In the genomic region with DNA sequence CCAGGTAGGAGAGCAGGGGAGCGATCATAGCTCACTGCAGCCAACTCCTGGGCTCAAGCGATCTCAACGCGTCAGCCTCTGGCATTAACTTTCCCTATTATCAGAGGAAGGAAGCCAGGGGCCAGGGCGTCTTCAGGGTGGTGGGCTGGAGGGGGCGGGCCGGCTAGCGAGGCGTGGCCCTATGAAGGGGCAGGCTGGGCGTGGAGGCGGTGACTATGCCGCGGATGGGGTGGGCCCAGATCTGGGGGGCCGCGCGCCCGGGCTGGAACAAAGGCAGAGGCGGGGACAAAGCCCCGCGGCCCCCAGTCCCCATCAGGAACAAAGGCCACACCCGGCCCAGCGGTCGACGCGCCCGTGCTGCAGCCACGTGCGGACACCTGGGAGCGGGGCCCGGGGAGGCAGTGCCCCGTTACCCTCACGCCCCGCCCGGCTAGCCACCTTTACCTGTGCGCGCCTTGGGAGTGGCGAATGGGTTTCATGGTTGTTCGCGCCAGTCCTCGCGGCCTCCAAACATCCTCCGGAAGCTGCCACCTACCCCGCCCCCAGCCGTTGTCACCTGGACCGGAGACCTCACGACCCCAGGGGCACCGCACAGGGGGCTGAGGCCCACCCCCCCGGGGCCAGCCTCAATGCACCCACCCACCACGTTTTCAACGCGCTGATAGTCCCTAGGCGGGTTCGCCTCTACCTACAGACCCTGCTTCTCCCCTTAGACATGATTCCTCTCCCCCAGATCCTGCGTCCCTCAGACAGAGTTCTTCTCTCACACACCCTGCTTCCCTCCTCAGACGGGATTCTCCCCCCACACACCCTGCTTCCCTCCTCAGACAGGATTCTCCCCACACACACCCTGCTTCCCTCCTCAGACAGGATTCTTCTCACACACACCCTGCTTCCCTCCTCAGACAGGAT, we compare ENCODE assay signal across 8 cellular contexts. TPM values are rescaled to one million over a fixed set of nuclear protein-coding genes. Genes with fewer than 3 reads are reported as not detected.
DNase-seq lines count a peak whose midpoint lies in the region; TF ChIP-seq lines count a peak whose summit lies in the region.

No MANE protein-coding gene starts in this region.

- in situ Hi-C loops in G401 (cut with HindIII; ENCODE audit: low sequenced_read_pairs), result no loop called here

- intact Hi-C loops in activated CD4-positive, alpha-beta T cell treated with anti-CD3 and anti-CD28 coated beads, Interleukin-2, amount 10 ng/mL, durations not matched to agents 24 days and 14 days (cut with micrococcal nuclease), result no loop called here

- no peaks in the 10 kb centered on the region for H3K36me3 Mint-ChIP-seq in activated CD4-positive, alpha-beta T cell treated with anti-CD3 and anti-CD28 coated beads, Interleukin-2, amount 10 ng/mL, durations not matched to agents 24 days and 14 days (ENCODE audit: low read depth)
- no peaks in the 10 kb centered on the region for H3K36me3 Mint-ChIP-seq in glutamatergic neuron (ENCODE audit: unreplicated experiment)

- no peaks in the 10 kb centered on the region for H3K9me3 Mint-ChIP-seq in activated CD4-positive, alpha-beta T cell treated with anti-CD3 and anti-CD28 coated beads, Interleukin-2, amount 10 ng/mL, durations not matched to agents 24 days and 14 days
- H3K9me3 Mint-ChIP-seq in glutamatergic neuron (ENCODE audit: unreplicated experiment), result no peaks in the 10 kb centered on the region

- no peak for TF ChIP-seq CTCF in glutamatergic neuron (IDR thresholded peaks at IDR 0.05; ENCODE audit: partially characterized antibody, unreplicated experiment)

- peak overlapping the region; percentile 41 for H3K27ac Mint-ChIP-seq in activated CD4-positive, alpha-beta T cell treated with anti-CD3 and anti-CD28 coated beads, Interleukin-2, amount 10 ng/mL, durations not matched to agents 24 days and 14 days
- H3K27ac Mint-ChIP-seq in glutamatergic neuron (ENCODE audit: unreplicated experiment), result peak overlapping the region; percentile 62

- peaks cover 20% of the 10 kb centered on the region for H3K27me3 Mint-ChIP-seq in activated CD4-positive, alpha-beta T cell treated with anti-CD3 and anti-CD28 coated beads, Interleukin-2, amount 10 ng/mL, durations not matched to agents 24 days and 14 days
- H3K27me3 Mint-ChIP-seq in glutamatergic neuron (ENCODE audit: unreplicated experiment), result peaks cover 10% of the 10 kb centered on the region

- H3K4me1 Mint-ChIP-seq in activated CD4-positive, alpha-beta T cell treated with anti-CD3 and anti-CD28 coated beads, Interleukin-2, amount 10 ng/mL, durations not matched to agents 24 days and 14 days, result peaks cover 13% of the 10 kb centered on the region
- no peaks in the 10 kb centered on the region for H3K4me1 Mint-ChIP-seq in glutamatergic neuron (ENCODE audit: low read depth, unreplicated experiment)

- peak overlapping the region; percentile 79 for H3K4me3 Mint-ChIP-seq in activated CD4-positive, alpha-beta T cell treated with anti-CD3 and anti-CD28 coated beads, Interleukin-2, amount 10 ng/mL, durations not matched to agents 24 days and 14 days
- peak overlapping the region; percentile 84 for H3K4me3 Mint-ChIP-seq in glutamatergic neuron (ENCODE audit: unreplicated experiment)

- DNase-seq in activated CD4-positive, alpha-beta T cell treated with anti-CD3 and anti-CD28 coated beads, Interleukin-2, amount 10 ng/mL, durations not matched to agents 24 days and 14 days, result peak; percentile 81
- no peak for DNase-seq in activated CD4-positive, alpha-beta T cell treated with anti-CD3 and anti-CD28 coated beads, Interleukin-2, amount 50 U/mL, for 4 hours
- DNase-seq in activated CD4-positive, alpha-beta T cell treated with anti-CD3 and anti-CD28 coated beads, Interleukin-2, amount 50 U/mL, for 48 hours, result peak; percentile 55 to 60
- DNase-seq in glutamatergic neuron (peak; percentile 77), retina (peak; percentile 84), G401 (ENCODE audit: low spot score) (no peak), AG08396 (ENCODE audit: low spot score) (no peak), NCI-H2107 (lab: John Stamatoyannopoulos, UW) (no peak)

RNA-seq across cellular contexts. Expression of a gene that starts 5.4 kb away (rescaled TPM):
- total RNA-seq in activated CD4-positive, alpha-beta T cell treated with anti-CD3 and anti-CD28 coated beads, Interleukin-2, amount 10 ng/mL, durations not matched to agents 24 days and 14 days, result 689 and 698 TPM in 2 replicates
- total RNA-seq in glutamatergic neuron (ENCODE audit: unreplicated experiment), result 361 TPM
- total RNA-seq in G401 (2014; rRNA removed; shearing (Covaris generic)), result 579 and 1,015 TPM in 2 replicates

RNA-seq across cellular contexts. Expression of a gene that starts 16.4 kb away (rescaled TPM):
- 108 and 114 TPM in 2 replicates for total RNA-seq in activated CD4-positive, alpha-beta T cell treated with anti-CD3 and anti-CD28 coated beads, Interleukin-2, amount 10 ng/mL, durations not matched to agents 24 days and 14 days
- 108 TPM for total RNA-seq in glutamatergic neuron (ENCODE audit: unreplicated experiment)
- total RNA-seq in G401 (2014; rRNA removed; shearing (Covaris generic)), result 71.9 and 97.7 TPM in 2 replicates

RNA-seq across cellular contexts. Expression of a gene that starts 18.9 kb away (rescaled TPM):
- total RNA-seq in activated CD4-positive, alpha-beta T cell treated with anti-CD3 and anti-CD28 coated beads, Interleukin-2, amount 10 ng/mL, durations not matched to agents 24 days and 14 days, result 16.8 and 17.5 TPM in 2 replicates
- total RNA-seq in glutamatergic neuron (ENCODE audit: unreplicated experiment), result 27.2 TPM
- 6.1 and 6.6 TPM in 2 replicates for total RNA-seq in G401 (2014; rRNA removed; shearing (Covaris generic))

RNA-seq across cellular contexts. Expression of a gene that starts 19.9 kb away (rescaled TPM):
- 161 and 175 TPM in 2 replicates for total RNA-seq in activated CD4-positive, alpha-beta T cell treated with anti-CD3 and anti-CD28 coated beads, Interleukin-2, amount 10 ng/mL, durations not matched to agents 24 days and 14 days
- total RNA-seq in glutamatergic neuron (ENCODE audit: unreplicated experiment), result 118 TPM
- total RNA-seq in G401 (2014; rRNA removed; shearing (Covaris generic)), result 187 and 192 TPM in 2 replicates

RNA-seq across cellular contexts. Expression of a gene that starts 26.7 kb away (rescaled TPM):
- total RNA-seq in activated CD4-positive, alpha-beta T cell treated with anti-CD3 and anti-CD28 coated beads, Interleukin-2, amount 10 ng/mL, durations not matched to agents 24 days and 14 days, result 24.6 and 27.0 TPM in 2 replicates
- 7.4 TPM for total RNA-seq in glutamatergic neuron (ENCODE audit: unreplicated experiment)
- 12.0 and 28.6 TPM in 2 replicates for total RNA-seq in G401 (2014; rRNA removed; shearing (Covaris generic))

Comparison
In these comparisons a context has a peak if more than half of its experiments do, and no peak if none do; other contexts are left out.
1. DNase-seq: peak in activated CD4-positive, alpha-beta T cell treated with anti-CD3 and anti-CD28 coated beads, Interleukin-2, amount 10 ng/mL, durations not matched to agents 24 days and 14 days (single experiment), activated CD4-positive, alpha-beta T cell treated with anti-CD3 and anti-CD28 coated beads, Interleukin-2, amount 50 U/mL, for 48 hours (2 of 2), glutamatergic neuron (single experiment) and retina (single experiment); none in activated CD4-positive, alpha-beta T cell treated with anti-CD3 and anti-CD28 coated beads, Interleukin-2, amount 50 U/mL, for 4 hours (0 of 2), G401 (single experiment), AG08396 (single experiment) and NCI-H2107 (single experiment).